Comparison of ENCODE assay signal across 1 cellular context in the genomic region with DNA sequence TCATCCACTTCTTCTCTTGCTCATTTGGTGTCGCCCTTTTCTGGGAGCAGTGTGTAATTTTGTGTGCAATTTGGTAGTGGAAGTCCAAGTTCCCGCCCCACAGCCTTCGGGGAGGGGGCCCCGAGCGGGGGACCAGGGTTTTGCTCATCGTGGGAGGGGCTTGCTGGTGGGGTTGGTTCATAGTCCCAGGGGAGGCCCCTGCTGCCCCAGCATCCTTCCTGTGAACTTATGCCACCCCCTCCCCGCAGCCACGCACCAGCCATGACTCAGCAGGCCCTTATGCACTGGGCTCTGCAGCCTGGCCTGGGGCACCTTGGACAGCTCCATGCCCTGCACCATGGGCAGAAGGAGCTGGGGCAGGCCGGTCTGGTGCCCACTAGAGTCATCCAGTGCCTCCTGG.
TF ChIP-seq lines count a peak whose summit lies in the region.

No MANE protein-coding gene starts in this region.

TF ChIP-seq in HepG2, 621 proteins besides CTCF, POLR2A, EP300 and RAD21 (continued from another document):
- TF ChIP-seq REST (IDR thresholded peaks at IDR 0.05; ENCODE audit: borderline replicate concordance in 1 of 2, low read depth in 1 of 2, low read length in 2 of 2) = peak; percentile 91
- TF ChIP-seq CBX5 (CRISPR knock-in tag; IDR thresholded peaks at IDR 0.05; ENCODE audit: borderline replicate concordance) = no peak
- TF ChIP-seq NFE2 (CRISPR knock-in tag; IDR thresholded peaks at IDR 0.05) = peak; percentile 60; the same call in 1 of the 2 replicates
- TF ChIP-seq GTF2F1 (IDR thresholded peaks at IDR 0.05; ENCODE audit: low read length) = no peak
- TF ChIP-seq MAFG (CRISPR knock-in tag; IDR thresholded peaks at IDR 0.05) = 0 out of 2 replicates have a peak, but pooled peaks have one; percentile 56
- no peak for TF ChIP-seq ZNF710 (CRISPR knock-in tag; IDR thresholded peaks at IDR 0.05; ENCODE audit: borderline replicate concordance)
- TF ChIP-seq CBX1 (IDR thresholded peaks at IDR 0.05; ENCODE audit: low read depth) = no peak
- TF ChIP-seq FOSL2 (CRISPR knock-in tag; IDR thresholded peaks at IDR 0.05) = peak; percentile 50
- TF ChIP-seq, protein P1, sequence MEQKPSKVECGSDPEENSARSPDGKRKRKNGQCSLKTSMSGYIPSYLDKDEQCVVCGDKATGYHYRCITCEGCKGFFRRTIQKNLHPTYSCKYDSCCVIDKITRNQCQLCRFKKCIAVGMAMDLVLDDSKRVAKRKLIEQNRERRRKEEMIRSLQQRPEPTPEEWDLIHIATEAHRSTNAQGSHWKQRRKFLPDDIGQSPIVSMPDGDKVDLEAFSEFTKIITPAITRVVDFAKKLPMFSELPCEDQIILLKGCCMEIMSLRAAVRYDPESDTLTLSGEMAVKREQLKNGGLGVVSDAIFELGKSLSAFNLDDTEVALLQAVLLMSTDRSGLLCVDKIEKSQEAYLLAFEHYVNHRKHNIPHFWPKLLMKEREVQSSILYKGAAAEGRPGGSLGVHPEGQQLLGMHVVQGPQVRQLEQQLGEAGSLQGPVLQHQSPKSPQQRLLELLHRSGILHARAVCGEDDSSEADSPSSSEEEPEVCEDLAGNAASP (CRISPR knock-in tag; IDR thresholded peaks at IDR 0.05; ENCODE audit: borderline replicate concordance) = no peak
- TF ChIP-seq STAG1 (CRISPR knock-in tag; IDR thresholded peaks at IDR 0.05) = peak; percentile 26; the same call in 1 of the 2 replicates
- TF ChIP-seq HDAC2 (CRISPR knock-in tag; IDR thresholded peaks at IDR 0.05) = 0 out of 2 replicates have a peak, but pooled peaks have one; percentile 15
- peak; percentile 32; the same call in 1 of the 2 replicates for TF ChIP-seq GABPB1 (CRISPR knock-in tag; IDR thresholded peaks at IDR 0.05)
- TF ChIP-seq ZNF3 (CRISPR knock-in tag; IDR thresholded peaks at IDR 0.05) = no peak
- no peak for TF ChIP-seq CSRNP1 (CRISPR knock-in tag; IDR thresholded peaks at IDR 0.05)
- TF ChIP-seq PATZ1 (CRISPR knock-in tag; IDR thresholded peaks at IDR 0.05) = peak; percentile 69
- no peak for TF ChIP-seq ZBTB46 (CRISPR knock-in tag; IDR thresholded peaks at IDR 0.05; ENCODE audit: borderline replicate concordance)
- peak; percentile 92 for TF ChIP-seq MIER2 (CRISPR knock-in tag; IDR thresholded peaks at IDR 0.05)
- no peak for TF ChIP-seq NFYC (CRISPR knock-in tag; IDR thresholded peaks at IDR 0.05)
- no peak for TF ChIP-seq ZSCAN9 (CRISPR knock-in tag; IDR thresholded peaks at IDR 0.05; ENCODE audit: borderline replicate concordance)
- no peak for TF ChIP-seq PRMT3 (CRISPR knock-in tag; IDR thresholded peaks at IDR 0.05; ENCODE audit: borderline replicate concordance, low read depth)
- TF ChIP-seq ZNF687 (CRISPR knock-in tag; IDR thresholded peaks at IDR 0.05) = peak; percentile 52
- TF ChIP-seq MEF2D (CRISPR knock-in tag; IDR thresholded peaks at IDR 0.05) = no peak
- TF ChIP-seq ZIK1 (CRISPR knock-in tag; IDR thresholded peaks at IDR 0.05; ENCODE audit: borderline replicate concordance, low read depth) = no peak
- TF ChIP-seq SIN3A (IDR thresholded peaks at IDR 0.05; ENCODE audit: borderline replicate concordance, low read depth, low read length) = no peak
- no peak for TF ChIP-seq ZKSCAN1 (IDR thresholded peaks at IDR 0.05; ENCODE audit: low read length)
- TF ChIP-seq MAFK (conservative IDR thresholded peaks at IDR 0.05 in 1 of 2, IDR thresholded peaks at IDR 0.05 in 1 of 2; ENCODE audit: low read length in 2 of 2) = peak in 1 of 2 experiments; percentile 38; a peak in 1 of 4 replicates
- peak; percentile 76 for TF ChIP-seq NFE2L2 (IDR thresholded peaks at IDR 0.05; ENCODE audit: low read length)
- no peak for TF ChIP-seq ZSCAN12 (CRISPR knock-in tag; IDR thresholded peaks at IDR 0.05)
- no peak for TF ChIP-seq TARDBP (CRISPR knock-in tag; IDR thresholded peaks at IDR 0.05)
- peak; percentile 90 for TF ChIP-seq HNRNPL (IDR thresholded peaks at IDR 0.05; ENCODE audit: low read depth, low read length)
- no peak for TF ChIP-seq ZBTB39 (CRISPR knock-in tag; IDR thresholded peaks at IDR 0.05)
